In the genomic region with DNA sequence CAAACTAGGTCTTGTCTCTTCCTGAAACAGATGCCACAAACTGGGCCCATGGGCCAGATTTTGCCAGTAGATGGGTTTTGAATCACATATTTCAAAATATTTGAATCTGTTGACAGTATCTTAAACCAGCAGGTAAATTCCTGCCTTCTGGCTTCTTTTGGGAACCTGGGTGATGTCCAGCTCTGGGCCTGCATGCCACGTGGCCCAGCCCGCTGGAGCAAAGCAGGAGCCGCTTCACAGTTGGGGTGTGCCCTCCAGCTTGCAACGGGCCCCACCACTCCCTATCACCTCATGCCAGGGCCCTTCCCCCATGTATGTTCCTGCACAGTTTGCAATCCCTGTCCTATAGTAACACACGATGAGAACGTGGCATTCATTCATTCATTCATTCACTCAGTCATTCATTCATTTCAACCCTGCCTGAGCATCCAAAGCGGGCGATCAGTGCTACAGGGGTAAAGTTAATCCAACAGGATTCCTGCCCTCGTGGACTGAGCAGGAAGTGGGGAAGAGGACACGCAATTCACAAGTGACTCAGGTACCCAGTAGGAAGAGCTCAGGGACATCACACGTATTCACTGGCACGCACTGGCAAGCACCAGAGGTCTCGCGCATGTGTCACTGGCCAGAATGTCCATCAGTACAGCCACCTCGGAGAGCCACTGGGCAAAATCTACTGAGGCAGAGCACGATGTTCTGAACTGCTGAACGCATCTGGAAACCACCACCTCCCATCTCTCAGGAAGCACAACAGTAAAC, we compare ENCODE assay signal across 1 cellular context.
TF ChIP-seq lines count a peak whose summit lies in the region.

No MANE protein-coding gene starts in this region.

TF ChIP-seq in HCT116, 20 proteins besides CTCF, POLR2A, EP300 and RAD21 (continued from another document):
- TF ChIP-seq, protein P1, sequence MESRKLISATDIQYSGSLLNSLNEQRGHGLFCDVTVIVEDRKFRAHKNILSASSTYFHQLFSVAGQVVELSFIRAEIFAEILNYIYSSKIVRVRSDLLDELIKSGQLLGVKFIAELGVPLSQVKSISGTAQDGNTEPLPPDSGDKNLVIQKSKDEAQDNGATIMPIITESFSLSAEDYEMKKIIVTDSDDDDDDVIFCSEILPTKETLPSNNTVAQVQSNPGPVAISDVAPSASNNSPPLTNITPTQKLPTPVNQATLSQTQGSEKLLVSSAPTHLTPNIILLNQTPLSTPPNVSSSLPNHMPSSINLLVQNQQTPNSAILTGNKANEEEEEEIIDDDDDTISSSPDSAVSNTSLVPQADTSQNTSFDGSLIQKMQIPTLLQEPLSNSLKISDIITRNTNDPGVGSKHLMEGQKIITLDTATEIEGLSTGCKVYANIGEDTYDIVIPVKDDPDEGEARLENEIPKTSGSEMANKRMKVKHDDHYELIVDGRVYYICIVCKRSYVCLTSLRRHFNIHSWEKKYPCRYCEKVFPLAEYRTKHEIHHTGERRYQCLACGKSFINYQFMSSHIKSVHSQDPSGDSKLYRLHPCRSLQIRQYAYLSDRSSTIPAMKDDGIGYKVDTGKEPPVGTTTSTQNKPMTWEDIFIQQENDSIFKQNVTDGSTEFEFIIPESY (IDR thresholded peaks at IDR 0.05; ENCODE audit: extremely low read depth, insufficient replicate concordance, low read length): no peak
- no peak for TF ChIP-seq EZH2phosphoT487 (IDR thresholded peaks at IDR 0.05; ENCODE audit: borderline replicate concordance)
- TF ChIP-seq ZFX (IDR thresholded peaks at IDR 0.05): no peak
- no peak for TF ChIP-seq TCF7L2 (IDR thresholded peaks at IDR 0.05; ENCODE audit: borderline replicate concordance, extremely low read depth, insufficient read depth, insufficient read length)
- TF ChIP-seq EZH2 (IDR thresholded peaks at IDR 0.05): no peak
- no peak for TF ChIP-seq YY1 (IDR thresholded peaks at IDR 0.05; ENCODE audit: extremely low read depth, insufficient replicate concordance, low read depth, low read length)
- no peak for TF ChIP-seq EGR1 (IDR thresholded peaks at IDR 0.05; ENCODE audit: low read depth)
- TF ChIP-seq ELF1 (IDR thresholded peaks at IDR 0.05; ENCODE audit: borderline replicate concordance, low read depth): no peak
- TF ChIP-seq SP1 (IDR thresholded peaks at IDR 0.05; ENCODE audit: low read depth): no peak
- no peak for TF ChIP-seq POLR2AphosphoS5 (IDR thresholded peaks at IDR 0.05; ENCODE audit: low read depth, low read length)
- no peak for TF ChIP-seq ZNF274 (IDR thresholded peaks at IDR 0.05; ENCODE audit: low read depth, low read length)
- no peak for TF ChIP-seq CBX3 (IDR thresholded peaks at IDR 0.05; ENCODE audit: low read depth)
TF ChIP-seq in HCT116: peak in this region for 0.
